1 cellular context compared by ENCODE assay signal in the genomic region with DNA sequence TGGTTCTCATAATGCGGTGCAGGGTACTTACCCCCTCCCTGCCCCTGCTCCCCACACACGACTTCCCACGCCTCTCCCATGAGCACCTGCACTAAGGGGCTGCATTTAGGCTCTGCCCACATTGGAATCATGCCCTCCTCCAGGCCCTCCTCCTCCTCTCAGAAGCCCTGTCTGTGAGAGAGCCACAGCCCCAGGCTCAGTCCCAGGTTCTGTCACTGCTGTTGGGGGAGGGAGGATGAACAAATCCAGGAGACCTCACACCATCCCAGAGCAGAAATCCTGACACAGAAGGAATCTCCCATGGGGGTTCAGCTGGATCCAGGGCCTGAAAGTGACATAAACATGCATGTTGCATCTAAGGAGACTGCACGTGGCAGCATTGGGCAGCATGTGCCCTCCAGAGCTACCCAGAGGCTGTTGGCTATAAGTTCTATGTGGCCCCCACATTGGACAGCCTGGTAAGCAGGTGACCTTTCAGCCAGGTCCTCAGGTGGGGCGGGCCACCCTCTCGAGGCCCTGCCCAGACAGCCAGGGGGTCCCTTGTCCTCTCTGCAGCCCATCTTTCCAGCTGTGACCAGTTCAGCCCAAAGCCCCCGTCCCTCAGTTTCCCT.
TF ChIP-seq lines count a peak whose summit lies in the region.

No MANE protein-coding gene starts in this region.

TF ChIP-seq in endothelial cell of umbilical vein, 7 proteins besides CTCF, POLR2A, EP300 and RAD21 (continued from another document):
- TF ChIP-seq MAX (IDR thresholded peaks at IDR 0.05; ENCODE audit: insufficient read depth, insufficient read length) = no peak
- TF ChIP-seq POLR2AphosphoS5 (IDR thresholded peaks at IDR 0.05; ENCODE audit: insufficient read depth, low read depth, low read length) = no peak
- TF ChIP-seq FOS (IDR thresholded peaks at IDR 0.05; ENCODE audit: borderline replicate concordance, insufficient read depth, low read length) = no peak
- TF ChIP-seq EZH2 (IDR thresholded peaks at IDR 0.05; ENCODE audit: borderline replicate concordance, low read depth, low read length, severe bottlenecking) = no peak
